In the genomic region with DNA sequence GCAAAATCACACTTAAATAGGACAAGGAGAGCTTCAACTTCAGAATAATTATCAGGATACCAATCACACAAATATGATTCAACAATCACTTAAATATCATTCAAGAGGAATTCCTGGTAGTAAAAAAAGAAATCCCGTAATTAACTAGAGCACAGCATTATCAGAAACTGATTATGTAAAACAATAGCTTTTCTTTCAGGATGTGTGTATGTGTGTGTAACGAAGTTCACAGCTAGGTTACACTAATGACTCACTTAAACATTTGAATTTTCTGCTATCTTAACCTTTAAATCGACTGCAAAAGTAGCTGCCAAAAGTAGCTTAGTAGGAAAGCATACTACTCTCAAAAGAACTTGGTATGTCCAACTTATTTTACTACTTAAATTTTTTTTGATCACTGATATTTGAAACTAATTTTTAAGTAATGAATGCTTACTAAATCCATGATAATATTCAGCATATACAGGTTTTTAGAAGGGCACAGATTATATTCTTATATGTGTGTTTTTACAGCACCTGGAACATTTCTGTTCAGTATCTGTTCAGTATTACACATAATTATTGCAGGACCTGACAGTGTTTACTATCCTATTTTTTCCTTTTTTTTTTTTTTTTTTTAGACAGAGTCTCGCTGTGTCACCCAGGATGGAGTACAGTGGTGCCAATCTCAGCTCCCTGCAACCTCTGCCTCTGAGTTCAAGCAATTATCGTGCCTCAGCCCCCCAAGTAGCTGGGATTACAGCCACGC, we compare ENCODE assay signal across 1 cellular context.
A peak's percentile ranks its signal among the peaks of the same experiment; 100 is the strongest.
TF ChIP-seq lines count a peak whose summit lies in the region.

No MANE protein-coding gene starts in this region.

TF ChIP-seq in endothelial cell of umbilical vein, 7 proteins besides CTCF, POLR2A, EP300 and RAD21 (continued from another document):
- TF ChIP-seq, protein P1, sequence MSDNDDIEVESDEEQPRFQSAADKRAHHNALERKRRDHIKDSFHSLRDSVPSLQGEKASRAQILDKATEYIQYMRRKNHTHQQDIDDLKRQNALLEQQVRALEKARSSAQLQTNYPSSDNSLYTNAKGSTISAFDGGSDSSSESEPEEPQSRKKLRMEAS (IDR thresholded peaks at IDR 0.05; ENCODE audit: insufficient read depth, insufficient read length) = no peak
- TF ChIP-seq GATA2 (IDR thresholded peaks at IDR 0.05; ENCODE audit: insufficient read depth, insufficient read length, low read depth, low read length) = peak; percentile 76
- peak; percentile 66 for TF ChIP-seq JUN (IDR thresholded peaks at IDR 0.05; ENCODE audit: borderline replicate concordance, insufficient read depth, insufficient read length, low read depth)
TF ChIP-seq in endothelial cell of umbilical vein: peak in this region for 3.
